8 cellular contexts compared by ENCODE assay signal in genomic region chr7:102363549-102364393, GRCh38. TPM values are rescaled to one million over a fixed set of nuclear protein-coding genes. Genes with fewer than 3 reads are reported as not detected.
DNase-seq lines count a peak whose midpoint lies in the region; ATAC-seq and TF ChIP-seq lines count a peak whose summit lies in the region.
"Not testable (repeated sequence)": the region's sequence is repeated elsewhere in the genome, so short reads cannot be mapped to it uniquely, and the experiment has no call there.

No MANE protein-coding gene starts in this region.

- DNase-seq in A673 (ENCODE audit: low spot score) (peak; percentile 99), NCI-H2107 treated with DMSO at 0.1 percent for 48 hours (lab: John Stamatoyannopoulos, UW; ENCODE audit: unreplicated experiment) (peak; percentile 95), UCSD-AML1 (lab: John Stamatoyannopoulos, UW; ENCODE audit: unreplicated experiment) (peak; percentile 88), brain pericyte (ENCODE audit: low read depth, low spot score) (peak; percentile 90)

- intact Hi-C loops in A673 (cut with micrococcal nuclease; ENCODE audit: unreplicated experiment), result not testable (repeated sequence)

- not testable (repeated sequence) for TF ChIP-seq CTCF in A673 (conservative IDR thresholded peaks at IDR 0.05; ENCODE audit: low read depth, low read length)

- POLR2A ChIA-PET in A673 (lab: Charles Lee; ENCODE audit: low non-redundant PET), result not testable (repeated sequence)

- CTCF ChIA-PET in A673 (lab: Charles Lee), result not testable (repeated sequence)

- not testable (repeated sequence) for BruUV-seq in A673 (replicated peaks; lab: Mats Ljungman, UMichigan)

- H3K4me1 ChIP-seq in A673 (ENCODE audit: insufficient read depth, low read length, poor library complexity, severe bottlenecking); iPS-18a (ENCODE audit: control insufficient read depth, low read depth, low read length); skeletal muscle satellite cell (ENCODE audit: control insufficient read depth, insufficient read depth, low read length): not testable (repeated sequence)

- H3K9ac ChIP-seq in iPS-18a (ENCODE audit: low read length) (peak overlapping the region; percentile 65), skeletal muscle satellite cell (ENCODE audit: low read depth, low read length) (peak overlapping the region; percentile 93)

- ATAC-seq in GM18858 (IDR thresholded peaks at IDR 0.05; ENCODE audit: unreplicated experiment) (peak; percentile 92), HG03066 (IDR thresholded peaks at IDR 0.05; ENCODE audit: low read depth, unreplicated experiment) (peak; percentile 99)

- peak overlapping the region; percentile 92 for H3K27ac ChIP-seq in A673 (ENCODE audit: low read depth, low read length, poor library complexity, severe bottlenecking)
- H3K27ac ChIP-seq in iPS-18a (ENCODE audit: low read length), result not testable (repeated sequence)

- not testable (repeated sequence) for H3K9me3 ChIP-seq in A673 (ENCODE audit: low read depth, low read length, poor library complexity, severe bottlenecking); iPS-18a (ENCODE audit: control insufficient read depth, low read depth, low read length); skeletal muscle satellite cell (replicated peaks; ENCODE audit: low read length)

- H3K27me3 ChIP-seq in A673 (replicated peaks; ENCODE audit: insufficient read depth, low read depth, low read length, poor library complexity); iPS-18a (ENCODE audit: control insufficient read depth, insufficient read depth, low read length); skeletal muscle satellite cell (ENCODE audit: control insufficient read depth, insufficient read depth, low read length): not testable (repeated sequence)

- peak overlapping the region; percentile 79 for H3K4me3 ChIP-seq in A673 (ENCODE audit: low read depth, low read length, poor library complexity, severe bottlenecking)
- H3K4me3 ChIP-seq in iPS-18a (ENCODE audit: low read length), result peak overlapping the region; percentile 55
- H3K4me3 ChIP-seq in skeletal muscle satellite cell (ENCODE audit: low read length), result peak overlapping the region; percentile 72

- not testable (repeated sequence) for H3K36me3 ChIP-seq in A673 (ENCODE audit: insufficient read depth, low read length, poor library complexity, severe bottlenecking); iPS-18a (ENCODE audit: control insufficient read depth, low read depth, low read length); skeletal muscle satellite cell (ENCODE audit: insufficient read depth, low read length)

- H3K4me2 ChIP-seq in skeletal muscle satellite cell (ENCODE audit: low read length), result peak overlapping the region; percentile 85

RNA-seq across cellular contexts. Expression of gene SPDYE6, which starts 7.5 kb away (rescaled TPM):
- total RNA-seq in A673 (2021), result not detected in 2 replicates
- not detected in 2 replicates for total RNA-seq in skeletal muscle satellite cell (2012; rRNA removed)

RNA-seq across cellular contexts. Expression of gene PRKRIP1, which starts 32.4 kb away (rescaled TPM):
- total RNA-seq in A673 (2021), result 24.9 and 30.8 TPM in 2 replicates
- 19.0 and 20.3 TPM in 2 replicates for total RNA-seq in skeletal muscle satellite cell (2012; rRNA removed)
